In genomic region chr2:234495076-234495800, GRCh38 we compare ENCODE assay signal across 8 cellular contexts. TPM values are rescaled to one million over a fixed set of nuclear protein-coding genes. Genes with fewer than 3 reads are reported as not detected.
DNase-seq lines count a peak whose midpoint lies in the region; ATAC-seq and TF ChIP-seq lines count a peak whose summit lies in the region.

No MANE protein-coding gene starts in this region.

- no peak overlapping the region for H2BK12ac ChIP-seq in H9 (ENCODE audit: insufficient read length, low read depth, low read length)

- H3K27me3 ChIP-seq in H9 (ENCODE audit: insufficient read depth, low read length) (peaks cover 4% of the 10 kb centered on the region; the same call in 1 of the 2 replicates), skeletal muscle tissue (ENCODE audit: control insufficient read depth in 3 of 3, insufficient read depth in 3 of 3, low read length in 3 of 3) (peaks cover 10 to 26% (median 12%) of the 10 kb centered on the region in 3 donors)

- H3K27ac Mint-ChIP-seq in H9 (peak overlapping the region in 1 of 3 experiments; percentile 44; a peak in 2 of 7 replicates), glutamatergic neuron (ENCODE audit: unreplicated experiment) (peak overlapping the region; percentile 97)
- peak overlapping the region; percentile 95 for H3K27ac Mint-ChIP-seq in activated T-helper 1 cell treated with anti-CD3 and anti-CD28 coated beads, Interleukin-12 subunit alpha, Interleukin-12 subunit beta, Interleukin-2, Interleukin-4 antibody, amounts not matched to agents 30 ng/mL and 10 ng/mL and 1 ng/mL, durations not matched to agents 14 hours and 24 hours and 36 hours

- no peaks in the 10 kb centered on the region for H3K9me3 ChIP-seq in H9 (ENCODE audit: control insufficient read depth, low read depth, low read length)
- no peaks in the 10 kb centered on the region for H3K9me3 ChIP-seq in skeletal muscle tissue (ENCODE audit: control insufficient read depth in 3 of 3, low read length in 3 of 3)

- no peak overlapping the region for H3T11ph ChIP-seq in H9 (ENCODE audit: low read length)

- H3K9me3 Mint-ChIP-seq in H9 (no peaks in the 10 kb centered on the region; a peak in 1 of 5 replicates), glutamatergic neuron (ENCODE audit: unreplicated experiment) (peaks cover 15% of the 10 kb centered on the region)
- no peaks in the 10 kb centered on the region for H3K9me3 Mint-ChIP-seq in activated T-helper 1 cell treated with anti-CD3 and anti-CD28 coated beads, Interleukin-12 subunit alpha, Interleukin-12 subunit beta, Interleukin-2, Interleukin-4 antibody, amounts not matched to agents 30 ng/mL and 10 ng/mL and 1 ng/mL, durations not matched to agents 14 hours and 24 hours and 36 hours

- no peak overlapping the region for H3K23ac ChIP-seq in H9 (ENCODE audit: insufficient read length, low read depth, low read length)

- no peak overlapping the region for H2BK120ac ChIP-seq in H9 (ENCODE audit: low read depth, low read length, poor library complexity, severe bottlenecking)

- no CpG with 5 or more reads among the region's 22 CpGs for WGBS in H9 (ENCODE audit: extremely low coverage, insufficient read length, low lambda C conversion rate)

- peak overlapping the region; percentile 82 for H3K4me2 ChIP-seq in H9 (ENCODE audit: insufficient read depth, insufficient read length, low read length)

- no peak overlapping the region for H4K8ac ChIP-seq in H9 (replicated peaks; ENCODE audit: insufficient read length, low read depth, low read length)

- peak overlapping the region; percentile 54 for H3K18ac ChIP-seq in H9 (ENCODE audit: insufficient read length, low read depth, low read length)

- H3K56ac ChIP-seq in H9 (ENCODE audit: insufficient read length, low read depth, low read length) = no peak overlapping the region

- H3K4me1 ChIP-seq in H9 (ENCODE audit: insufficient read depth, low read length) (no peaks in the 10 kb centered on the region; the same call in 1 of the 2 replicates), skeletal muscle tissue (ENCODE audit: control insufficient read depth in 3 of 3, insufficient read depth in 3 of 3, low read length in 3 of 3) (peaks cover 14 to 17% (median 15%) of the 10 kb centered on the region in 3 donors)

- H3K14ac ChIP-seq in H9 (ENCODE audit: insufficient read depth, low read length) = peak overlapping the region; percentile 10; the same call in 1 of the 2 replicates

- TF ChIP-seq CTCF in H9 (conservative IDR thresholded peaks at IDR 0.05) = no peak
- no peak for TF ChIP-seq CTCF in glutamatergic neuron (IDR thresholded peaks at IDR 0.05; ENCODE audit: partially characterized antibody, unreplicated experiment)

- H3K4me3 Mint-ChIP-seq in H9 = peak overlapping the region; percentile 72 to 93
- H3K4me3 Mint-ChIP-seq in activated T-helper 1 cell treated with anti-CD3 and anti-CD28 coated beads, Interleukin-12 subunit alpha, Interleukin-12 subunit beta, Interleukin-2, Interleukin-4 antibody, amounts not matched to agents 30 ng/mL and 10 ng/mL and 1 ng/mL, durations not matched to agents 14 hours and 24 hours and 36 hours = peak overlapping the region; percentile 93
- H3K4me3 Mint-ChIP-seq in glutamatergic neuron (ENCODE audit: unreplicated experiment) = peak overlapping the region; percentile 98

- no peaks in the 10 kb centered on the region for H3K79me2 ChIP-seq in H9 (ENCODE audit: insufficient read depth, low read length)

- H3K27me3 Mint-ChIP-seq in H9 (ENCODE audit: low read depth) (peaks cover 32% of the 10 kb centered on the region), glutamatergic neuron (ENCODE audit: unreplicated experiment) (peaks cover 18% of the 10 kb centered on the region)
- H3K27me3 Mint-ChIP-seq in activated T-helper 1 cell treated with anti-CD3 and anti-CD28 coated beads, Interleukin-12 subunit alpha, Interleukin-12 subunit beta, Interleukin-2, Interleukin-4 antibody, amounts not matched to agents 30 ng/mL and 10 ng/mL and 1 ng/mL, durations not matched to agents 14 hours and 24 hours and 36 hours (ENCODE audit: insufficient read depth) = no peaks in the 10 kb centered on the region

- H4K91ac ChIP-seq in H9 (ENCODE audit: insufficient read length, low read depth, low read length) = no peak overlapping the region

- H3K4me1 Mint-ChIP-seq in H9 = peaks cover 34 to 37% of the 10 kb centered on the region in 2 experiments
- H3K4me1 Mint-ChIP-seq in activated T-helper 1 cell treated with anti-CD3 and anti-CD28 coated beads, Interleukin-12 subunit alpha, Interleukin-12 subunit beta, Interleukin-2, Interleukin-4 antibody, amounts not matched to agents 30 ng/mL and 10 ng/mL and 1 ng/mL, durations not matched to agents 14 hours and 24 hours and 36 hours (ENCODE audit: low read depth) = peaks cover 56% of the 10 kb centered on the region
- peaks cover 11% of the 10 kb centered on the region for H3K4me1 Mint-ChIP-seq in glutamatergic neuron (ENCODE audit: low read depth, unreplicated experiment)

- no peak overlapping the region for H4K5ac ChIP-seq in H9 (ENCODE audit: insufficient read length, low read depth, low read length)

- no peak overlapping the region for H3K4ac ChIP-seq in H9 (ENCODE audit: low read depth, low read length)

- no peak overlapping the region for H2AK5ac ChIP-seq in H9 (ENCODE audit: insufficient read length, low read length)

- no peak for ATAC-seq in HG03108 (IDR thresholded peaks at IDR 0.05; ENCODE audit: unreplicated experiment)

- H3K36me3 Mint-ChIP-seq in H9 (ENCODE audit: insufficient read depth in 1 of 3, low read depth in 3 of 3) (no peaks in the 10 kb centered on the region; a peak in 2 of 7 replicates), glutamatergic neuron (ENCODE audit: unreplicated experiment) (no peaks in the 10 kb centered on the region)
- H3K36me3 Mint-ChIP-seq in activated T-helper 1 cell treated with anti-CD3 and anti-CD28 coated beads, Interleukin-12 subunit alpha, Interleukin-12 subunit beta, Interleukin-2, Interleukin-4 antibody, amounts not matched to agents 30 ng/mL and 10 ng/mL and 1 ng/mL, durations not matched to agents 14 hours and 24 hours and 36 hours (ENCODE audit: low read depth) = peaks cover 28% of the 10 kb centered on the region

- no peak overlapping the region for H2AFZ ChIP-seq in H9 (ENCODE audit: low read length)

- no peak overlapping the region for H2BK15ac ChIP-seq in H9 (ENCODE audit: low read depth, low read length)

- no peak overlapping the region for H2BK20ac ChIP-seq in H9 (ENCODE audit: low read depth, low read length, poor library complexity, severe bottlenecking)

- peak overlapping the region; percentile 25 for H3K9ac ChIP-seq in H9 (ENCODE audit: extremely low read depth, insufficient read length, low read length)
- peak overlapping the region; percentile 64 to 82 (median 66) for H3K9ac ChIP-seq in skeletal muscle tissue (ENCODE audit: low read depth in 1 of 3, low read length in 3 of 3)

- peaks cover 2% of the 10 kb centered on the region for H4K20me1 ChIP-seq in H9 (ENCODE audit: control insufficient read depth, insufficient read depth, insufficient read length)

- DNase-seq in 8988T (peak; percentile 55), H9 (peak; percentile 56), glutamatergic neuron (peak; percentile 38), DMS153 (lab: John Stamatoyannopoulos, UW) (no peak)
- no peak for DNase-seq in activated T-helper 1 cell treated with anti-CD3 and anti-CD28 coated beads, Interleukin-12 subunit alpha, Interleukin-12 subunit beta, Interleukin-2, Interleukin-4 antibody, amounts not matched to agents 30 ng/mL and 10 ng/mL and 1 ng/mL, durations not matched to agents 14 hours and 24 hours and 36 hours (ENCODE audit: low spot score)
- DNase-seq in stimulated activated CD4-positive, alpha-beta T cell treated with anti-CD3 and anti-CD28 coated beads, Interleukin-2, amount 100 ng/mL, for 48 hours = no peak

- intact Hi-C loops in activated T-helper 1 cell treated with anti-CD3 and anti-CD28 coated beads, Interleukin-12 subunit alpha, Interleukin-12 subunit beta, Interleukin-2, Interleukin-4 antibody, amounts not matched to agents 30 ng/mL and 10 ng/mL and 1 ng/mL, durations not matched to agents 14 hours and 24 hours and 36 hours (cut with micrococcal nuclease) = no loop called here

- H3K23me2 ChIP-seq in H9 (ENCODE audit: insufficient read length, low read depth, low read length, poor library complexity, severe bottlenecking) = peaks cover 19% of the 10 kb centered on the region

- no peak overlapping the region for H2BK5ac ChIP-seq in H9 (ENCODE audit: insufficient read length, low read length)

- peak overlapping the region; percentile 71 to 93 (median 85) for H3K4me3 ChIP-seq in skeletal muscle tissue (ENCODE audit: low read length in 3 of 3)

- no peaks in the 10 kb centered on the region for H3K36me3 ChIP-seq in skeletal muscle tissue (ENCODE audit: control insufficient read depth in 3 of 3, insufficient read depth in 3 of 3, low read length in 3 of 3)

- H3K79me1 ChIP-seq in H9 (ENCODE audit: insufficient read depth, low read depth, low read length, poor library complexity, severe bottlenecking) = no peaks in the 10 kb centered on the region

- H3K27ac ChIP-seq in H9 (ENCODE audit: insufficient read length, low read depth, low read length) (no peak overlapping the region), skeletal muscle tissue (ENCODE audit: low read depth, low read length) (no peak overlapping the region)

RNA-seq across cellular contexts. Expression of gene ARL4C, which starts 1.6 kb away (rescaled TPM):
- total RNA-seq in H9 (2021) = 11.2 and 12.0 TPM in 2 replicates
- 66.3 and 68.5 TPM in 2 replicates for total RNA-seq in activated T-helper 1 cell treated with anti-CD3 and anti-CD28 coated beads, Interleukin-12 subunit alpha, Interleukin-12 subunit beta, Interleukin-2, Interleukin-4 antibody, amounts not matched to agents 30 ng/mL and 10 ng/mL and 1 ng/mL, durations not matched to agents 14 hours and 24 hours and 36 hours
- 23.2 TPM for total RNA-seq in glutamatergic neuron (ENCODE audit: unreplicated experiment)
- 2.6 TPM for total RNA-seq in skeletal muscle tissue

Comparison
In these comparisons a context has a peak if more than half of its experiments do, and no peak if none do; other contexts are left out.
1. DNase-seq: peak in 8988T (single experiment), H9 (single experiment) and glutamatergic neuron (single experiment); none in activated T-helper 1 cell treated with anti-CD3 and anti-CD28 coated beads, Interleukin-12 subunit alpha, Interleukin-12 subunit beta, Interleukin-2, Interleukin-4 antibody, amounts not matched to agents 30 ng/mL and 10 ng/mL and 1 ng/mL, durations not matched to agents 14 hours and 24 hours and 36 hours (single experiment), DMS153 (single experiment) and stimulated activated CD4-positive, alpha-beta T cell treated with anti-CD3 and anti-CD28 coated beads, Interleukin-2, amount 100 ng/mL, for 48 hours (0 of 2).
2. Peak in every context shown above with its lines, with median percentiles within 50 percentile points of each other: H3K4me3 Mint-ChIP-seq.